ENCODE assay signal across 24 cellular contexts in genomic region chr4:95705323-95705722, GRCh38.
"Had no signal": no experiment of that assay in that cellular context is flagged by ENCODE, and none has a peak within 500 bp of the region (broad histone marks: within the 10 kb centered on the region; RNA-seq: fewer than 3 reads in every experiment).

No MANE protein-coding gene starts in this region.

- H3K27me3 ChIP-seq: colonic mucosa, dorsolateral prefrontal cortex, esophagus muscularis mucosa, esophagus squamous epithelium, foreskin keratinocyte, gastrocnemius medialis, gastroesophageal sphincter, heart left ventricle, heart right ventricle had no signal

- H3K9me3 ChIP-seq: colonic mucosa, esophagus muscularis mucosa, gastrocnemius medialis had no signal

- H3K4me3 ChIP-seq: colonic mucosa, coronary artery, dorsolateral prefrontal cortex, esophagus muscularis mucosa, esophagus squamous epithelium, gastrocnemius medialis, gastroesophageal sphincter, heart left ventricle, heart right ventricle had no signal

- ATAC-seq: effector memory CD8-positive, alpha-beta T cell; esophagus mucosa; foreskin keratinocyte; gastrocnemius medialis; gastroesophageal sphincter; heart left ventricle; heart right ventricle had no signal

- H3K27ac ChIP-seq: colonic mucosa, coronary artery, dorsolateral prefrontal cortex, epithelial cell of prostate, esophagus muscularis mucosa, esophagus squamous epithelium, foreskin keratinocyte, gastrocnemius medialis, gastroesophageal sphincter, heart left ventricle, heart right ventricle had no signal

- H3K36me3 ChIP-seq: colonic mucosa, esophagus muscularis mucosa, esophagus squamous epithelium, gastrocnemius medialis, gastroesophageal sphincter, heart left ventricle, heart right ventricle had no signal

- H3K4me1 ChIP-seq: colonic mucosa, esophagus squamous epithelium, gastrocnemius medialis, gastroesophageal sphincter, heart left ventricle had no signal

- DNase-seq: colonic mucosa; cortex of kidney; dermis blood vessel endothelial cell; dorsolateral prefrontal cortex; effector CD4-positive, alpha-beta T cell; effector CD8-positive, alpha-beta T cell; effector memory CD4-positive, alpha-beta T cell; effector memory CD8-positive, alpha-beta T cell; endodermal cell; erythroblast; esophagus squamous epithelium; foreskin fibroblast; foreskin keratinocyte; foreskin melanocyte; gastrocnemius medialis; glutamatergic neuron; head of caudate nucleus; heart left ventricle; heart right ventricle had no signal
